In genomic region chr9:128690684-128691034, GRCh38 we compare ENCODE assay signal across 8 cellular contexts. TPM values are rescaled to one million over a fixed set of nuclear protein-coding genes. Genes with fewer than 3 reads are reported as not detected.
DNase-seq lines count a peak whose midpoint lies in the region; ATAC-seq and TF ChIP-seq lines count a peak whose summit lies in the region.

No MANE protein-coding gene starts in this region.

- H3K36me3 ChIP-seq in KMS-11 (ENCODE audit: insufficient read depth) (peaks cover 26% of the 10 kb centered on the region; the same call in 1 of the 2 replicates), colonic mucosa (peaks cover 6% of the 10 kb centered on the region)

- intact Hi-C loops in colonic mucosa (cut with DNase I): no loop called here

- H3K4me3 ChIP-seq in AG04450 (ENCODE audit: low read depth, low read length): peak overlapping the region; percentile 94
- H3K4me3 ChIP-seq in KMS-11 (IDR thresholded peaks at IDR 0.05; ENCODE audit: insufficient read depth, low read depth, low read length): no peak overlapping the region
- peak overlapping the region; percentile 68 for H3K4me3 ChIP-seq in colonic mucosa

- peaks cover 67% of the 10 kb centered on the region for H3K79me2 ChIP-seq in KMS-11 (ENCODE audit: insufficient read depth, low read depth)

- H3K27ac Mint-ChIP-seq in naive B cell: peak overlapping the region in 5 of 6 donors; percentile 92 to 99 (median 95)

- H3K27me3 ChIP-seq in AG04450 (ENCODE audit: control insufficient read depth, insufficient read depth, low read length) (no peaks in the 10 kb centered on the region), KMS-11 (ENCODE audit: insufficient read depth, low read depth) (no peaks in the 10 kb centered on the region; the same call in 1 of the 2 replicates), colonic mucosa (no peaks in the 10 kb centered on the region)

- H3K27ac ChIP-seq in AG04450 (ENCODE audit: low read depth, low read length): peak overlapping the region; percentile 31
- peak overlapping the region; percentile 66; the same call in 1 of the 2 replicates for H3K27ac ChIP-seq in KMS-11
- H3K27ac ChIP-seq in colonic mucosa: no peak overlapping the region

- POLR2A ChIA-PET in AG04450 (lab: Yijun Ruan, JAX): interaction anchor here (0.6 kb wide), 1 partner anchor 9 kb away, joined by 5 read pairs; no protein-coding TSS in a partner anchor

- H2AFZ ChIP-seq in KMS-11 (ENCODE audit: low read depth): no peak overlapping the region

- CTCF ChIA-PET in AG04450 (lab: Charles Lee): interaction anchor here (1.2 kb wide), 1 partner anchor 128 kb away, joined by 3 read pairs; the partner anchor contains the start of gene ENDOG

- H3K9me3 ChIP-seq in AG04450 (ENCODE audit: control insufficient read depth, insufficient read depth, low read length): no peaks in the 10 kb centered on the region; the same call in 1 of the 2 replicates
- H3K9me3 ChIP-seq in colonic mucosa: no peaks in the 10 kb centered on the region

- peaks cover 8 to 16% of the 10 kb centered on the region in 2 donors for H3K36me3 Mint-ChIP-seq in naive B cell

- H3K4me1 Mint-ChIP-seq in naive B cell: peaks cover 37 to 47% (median 38%) of the 10 kb centered on the region in 3 donors

- peak overlapping the region; percentile 91 for H3K4me2 ChIP-seq in KMS-11

- H3K9ac ChIP-seq in KMS-11: peak overlapping the region; percentile 79
- peak overlapping the region; percentile 76 to 89 for H3K9ac ChIP-seq in colonic mucosa (ENCODE audit: low read depth in 2 of 2, low read length in 2 of 2)

- H3K4me3 Mint-ChIP-seq in naive B cell: peak overlapping the region; percentile 95 to 100 (median 99)

- H4K20me1 ChIP-seq in KMS-11 (ENCODE audit: insufficient read depth): peaks cover 25% of the 10 kb centered on the region; the same call in 1 of the 2 replicates

- no peaks in the 10 kb centered on the region for H3K27me3 Mint-ChIP-seq in naive B cell

- H3K9me3 Mint-ChIP-seq in naive B cell: no peaks in the 10 kb centered on the region

- TF ChIP-seq CTCF in AG04450 (IDR thresholded peaks at IDR 0.05; ENCODE audit: low read depth, low read length) (no peak), KMS-11 (conservative IDR thresholded peaks at IDR 0.05; ENCODE audit: low read depth, low read length) (no peak), colonic mucosa (IDR thresholded peaks at IDR 0.05) (no peak)

- H3K4me1 ChIP-seq in KMS-11 (ENCODE audit: low read depth, poor library complexity, severe bottlenecking) (peaks cover 63% of the 10 kb centered on the region), colonic mucosa (peaks cover 9% of the 10 kb centered on the region)

- no peak for ATAC-seq in naive B cell (ENCODE audit: low read depth in 2 of 2)
- no peak for ATAC-seq in HG02852 (IDR thresholded peaks at IDR 0.05; ENCODE audit: unreplicated experiment)
- no peak for ATAC-seq in GM21515 (IDR thresholded peaks at IDR 0.05; ENCODE audit: unreplicated experiment)

- DNase-seq in AG04450 (ENCODE audit: low read depth, low spot score): no peak
- DNase-seq in colonic mucosa: no peak
- DNase-seq in naive B cell: no peak
- no peak for DNase-seq in cerebellum (ENCODE audit: low spot score)
- no peak for DNase-seq in activated CD4-positive, alpha-beta T cell treated with anti-CD3 and anti-CD28 coated beads for 48 hours

RNA-seq across cellular contexts. Expression of gene SET, which starts 1.6 kb away (rescaled TPM):
- polyA plus RNA-seq in AG04450 (2011; rRNA removed) (193 and 259 TPM in 2 replicates), naive B cell (ENCODE audit: low read depth in 6 of 6) (100 to 1,000 TPM; 186 to 306 (median 222) TPM)
- 99.7 and 176 TPM in 2 replicates for polyA minus RNA-seq in AG04450 (2011; rRNA and poly(A)+ RNA removed)
- total RNA-seq in colonic mucosa (100 to 1,000 TPM; 222 to 348 TPM), cerebellum (254 TPM)

RNA-seq across cellular contexts. Expression of gene PKN3, which starts 11.6 kb away (rescaled TPM):
- 1.7 and 2.2 TPM in 2 replicates for polyA plus RNA-seq in AG04450 (2011; rRNA removed)
- polyA minus RNA-seq in AG04450 (2011; rRNA and poly(A)+ RNA removed): 2.7 and 4.0 TPM in 2 replicates
- total RNA-seq in colonic mucosa: 1 to 10 TPM; 2.8 to 7.5 TPM
- under 1 TPM in 5 of 6 donors, not detected in 1; 0.12 to 0.92 (median 0.50) TPM for polyA plus RNA-seq in naive B cell (ENCODE audit: low read depth in 6 of 6)
- 4.2 TPM for total RNA-seq in cerebellum

RNA-seq across cellular contexts. Expression of gene ZDHHC12, which starts 33.3 kb away (rescaled TPM):
- polyA plus RNA-seq in AG04450 (2011; rRNA removed): 23.2 and 33.7 TPM in 2 replicates
- polyA minus RNA-seq in AG04450 (2011; rRNA and poly(A)+ RNA removed): 6.2 and 8.4 TPM in 2 replicates
- 100 to 1,000 TPM in 1 of 2 donors, 10 to 100 TPM in 1; 69.9 to 129 TPM for total RNA-seq in colonic mucosa
- 10 to 100 TPM; 17.9 to 47.6 (median 43.2) TPM for polyA plus RNA-seq in naive B cell (ENCODE audit: low read depth in 6 of 6)
- 1.7 TPM for total RNA-seq in cerebellum

RNA-seq across cellular contexts. Expression of gene DYNC2I2, which starts 34.0 kb away (rescaled TPM):
- polyA plus RNA-seq in AG04450 (2011; rRNA removed) (10.9 and 16.7 TPM in 2 replicates), naive B cell (ENCODE audit: low read depth in 6 of 6) (10 to 100 TPM; 36.8 to 76.4 (median 49.7) TPM)
- 13.0 and 13.1 TPM in 2 replicates for polyA minus RNA-seq in AG04450 (2011; rRNA and poly(A)+ RNA removed)
- total RNA-seq in colonic mucosa (100 to 1,000 TPM in 1 of 2 donors, 10 to 100 TPM in 1; 39.7 to 152 TPM), cerebellum (33.4 TPM)

Comparison
In these comparisons a context has a peak if more than half of its experiments do, and no peak if none do; other contexts are left out.
1. RNA of gene ZDHHC12, which starts 33.3 kb away (total RNA-seq): 69.9 to 129 TPM in colonic mucosa; 1.7 TPM in cerebellum (single experiment); every median in the first group is over 10 times any median in the second.